9 cellular contexts compared by ENCODE assay signal in genomic region chr16:71479420-71479819, GRCh38. TPM values are rescaled to one million over a fixed set of nuclear protein-coding genes. Genes with fewer than 3 reads are reported as not detected.
DNase-seq lines count a peak whose midpoint lies in the region; ATAC-seq and TF ChIP-seq lines count a peak whose summit lies in the region.
"Had no signal": no experiment of that assay in that cellular context is flagged by ENCODE, and none has a peak within 500 bp of the region (broad histone marks: within the 10 kb centered on the region; RNA-seq: fewer than 3 reads in every experiment).

No MANE protein-coding gene starts in this region.

- no peak overlapping the region for H3K4me3 ChIP-seq in cardiac fibroblast (replicated peaks in 1 of 2; ENCODE audit: low read depth in 2 of 2, low read length in 2 of 2)
- H3K4me3 ChIP-seq: thyroid gland had no signal

- no peaks in the 10 kb centered on the region for H3K27me3 Mint-ChIP-seq in neural crest cell (ENCODE audit: low read depth)

- H3K4me1 Mint-ChIP-seq in neural crest cell: peaks cover 10% of the 10 kb centered on the region

- no peaks in the 10 kb centered on the region for H3K9me3 Mint-ChIP-seq in neural crest cell

- H3K36me3 Mint-ChIP-seq in neural crest cell (ENCODE audit: low read depth): no peaks in the 10 kb centered on the region

- H3K27ac Mint-ChIP-seq in neural crest cell (ENCODE audit: unreplicated experiment): no peak overlapping the region

- no peak overlapping the region for H3K4me3 Mint-ChIP-seq in neural crest cell

- no peak for DNase-seq in GM10266 (ENCODE audit: extremely low spot score)
- peak; percentile 22 for DNase-seq in NCI-H146 (lab: John Stamatoyannopoulos, UW)
- peak; percentile 48 to 55 for DNase-seq in cardiac fibroblast (ENCODE audit: low read depth in 2 of 2)
- DNase-seq in neural crest cell (ENCODE audit: low read depth, low spot score): no peak
- no peak for DNase-seq in activated CD4-positive, CD25-positive, alpha-beta regulatory T cell treated with anti-CD3 and anti-CD28 coated beads, Interleukin-2, amount 50 U/mL, for 72 hours
- DNase-seq in MV-4-11 (lab: John Stamatoyannopoulos, UW): no peak
- DNase-seq in NCI-H524 treated with DMSO at 0.1 percent for 48 hours (lab: John Stamatoyannopoulos, UW): no peak
- DNase-seq: thyroid gland had no signal

- ATAC-seq in HG03196 (IDR thresholded peaks at IDR 0.05; ENCODE audit: unreplicated experiment): no peak

- TF ChIP-seq CTCF in GM10266 (IDR thresholded peaks at IDR 0.05; ENCODE audit: control insufficient read depth, insufficient read depth, low read depth, missing control alignments): peak; percentile 32
- peak; percentile 61 for TF ChIP-seq CTCF in cardiac fibroblast (IDR thresholded peaks at IDR 0.05; ENCODE audit: low read depth, low read length)
- peak; percentile 62 for TF ChIP-seq CTCF in neural crest cell (conservative IDR thresholded peaks at IDR 0.05)

RNA-seq across cellular contexts. Expression of gene ZNF19, which starts 9.7 kb away (rescaled TPM):
- total RNA-seq in neural crest cell: 6.4 and 7.4 TPM in 2 replicates

RNA-seq across cellular contexts. Expression of gene ZNF23, which starts 17.4 kb away (rescaled TPM):
- 14.2 and 14.3 TPM in 2 replicates for total RNA-seq in neural crest cell

RNA-seq across cellular contexts. Expression of gene TLE7, which starts 37.6 kb away (rescaled TPM):
- total RNA-seq in neural crest cell: not detected in 2 replicates
- total RNA-seq: thyroid gland had no signal

RNA-seq across cellular contexts. Expression of gene CHST4, which starts 46.8 kb away (rescaled TPM):
- total RNA-seq in neural crest cell: not detected in 2 replicates
- total RNA-seq: thyroid gland had no signal

Comparison
In these comparisons a context has a peak if more than half of its experiments do, and no peak if none do; other contexts are left out.
1. DNase-seq: peak in NCI-H146 (single experiment) and cardiac fibroblast (2 of 2); none in GM10266 (single experiment), neural crest cell (single experiment), activated CD4-positive, CD25-positive, alpha-beta regulatory T cell treated with anti-CD3 and anti-CD28 coated beads, Interleukin-2, amount 50 U/mL, for 72 hours (single experiment), MV-4-11 (single experiment) and NCI-H524 treated with DMSO at 0.1 percent for 48 hours (single experiment).
2. Peak in every context shown above with its lines, with median percentiles within 50 percentile points of each other: CTCF ChIP-seq.